Comparison of ENCODE assay signal across 7 cellular contexts in the genomic region with DNA sequence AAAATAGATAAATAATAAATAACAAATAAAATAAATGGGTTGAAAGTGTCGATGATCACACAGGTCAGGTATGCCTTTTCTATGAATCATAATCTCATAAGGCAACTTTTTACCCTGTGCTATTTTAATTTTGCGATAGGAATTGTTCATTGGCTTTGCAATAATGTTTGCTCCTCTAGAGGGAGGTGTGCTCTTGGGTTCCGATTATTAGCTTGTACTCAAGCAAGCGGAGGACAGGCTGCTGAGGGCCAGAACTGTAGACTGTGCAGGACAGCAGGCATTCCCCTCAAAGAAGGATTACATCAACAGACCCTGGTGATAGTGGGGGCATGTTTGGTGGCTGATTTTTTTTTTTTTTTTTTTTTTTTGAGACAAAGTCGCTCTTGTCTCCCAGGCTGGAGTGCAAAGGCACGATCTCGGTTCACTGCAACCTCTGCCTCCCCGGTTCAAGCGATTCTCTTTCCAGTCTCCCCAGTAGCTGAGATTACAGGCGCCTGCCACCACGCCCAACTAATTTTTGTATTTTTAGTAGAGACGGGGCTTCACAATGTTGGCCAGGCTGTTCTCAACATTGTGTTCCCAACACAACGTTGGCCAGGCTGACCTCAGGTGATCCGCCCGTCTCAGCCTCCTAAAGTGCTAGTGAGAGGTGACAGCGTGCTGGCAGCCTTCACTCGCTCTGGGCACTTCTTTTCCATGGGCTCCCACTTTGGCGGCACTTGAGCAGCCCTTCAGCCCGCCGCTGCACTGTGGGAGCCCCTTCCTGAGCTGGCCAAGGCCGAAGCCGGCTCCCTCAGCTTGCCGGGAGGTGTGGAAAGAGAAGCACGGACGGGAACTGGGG. TPM values are rescaled to one million over a fixed set of nuclear protein-coding genes. Genes with fewer than 3 reads are reported as not detected.
A peak's percentile ranks its signal among the peaks of the same experiment; 100 is the strongest.
DNase-seq lines count a peak whose midpoint lies in the region; ATAC-seq and TF ChIP-seq lines count a peak whose summit lies in the region.

No MANE protein-coding gene starts in this region.

- H3F3A ChIP-seq in GM23248 (ENCODE audit: insufficient read depth): no peaks in the 10 kb centered on the region

- peak; percentile 49 for TF ChIP-seq CTCF in foreskin fibroblast (IDR thresholded peaks at IDR 0.05; ENCODE audit: low read depth, low read length)

- no peak overlapping the region for H3K9ac ChIP-seq in GM23248

- H3K4me3 ChIP-seq in GM23248: no peak overlapping the region
- no peak overlapping the region for H3K4me3 ChIP-seq in foreskin fibroblast (ENCODE audit: low read depth in 1 of 2, low read length in 2 of 2)

- H3K79me2 ChIP-seq in GM23248 (ENCODE audit: insufficient read depth): no peaks in the 10 kb centered on the region

- no peaks in the 10 kb centered on the region for H4K20me1 ChIP-seq in GM23248 (ENCODE audit: insufficient read depth)

- H2AFZ ChIP-seq in GM23248: no peak overlapping the region

- H3K4me1 ChIP-seq in GM23248 (ENCODE audit: insufficient read depth): no peaks in the 10 kb centered on the region

- intact Hi-C loops in sciatic nerve (cut with DNase I): no loop called here

- H3K4me2 ChIP-seq in GM23248 (ENCODE audit: unreplicated experiment): no peak overlapping the region

- no peaks in the 10 kb centered on the region for H3K36me3 ChIP-seq in GM23248 (ENCODE audit: low read depth)

- in situ Hi-C loops in GM23248 (cut with MboI): no loop called here

- no peaks in the 10 kb centered on the region for H3K9me3 ChIP-seq in GM23248 (ENCODE audit: low read depth)

- WGBS in GM23248 (ENCODE audit: low coverage in 1 of 2, low lambda C conversion rate in 2 of 2, missing lambda C conversion rate in 2 of 2), 2 experiments: 84 to 87% methylated on average over 25 of the region's 25 CpGs

- no peaks in the 10 kb centered on the region for H3K27me3 ChIP-seq in GM23248 (replicated peaks; ENCODE audit: insufficient read depth)

- no peak overlapping the region for H3K27ac ChIP-seq in GM23248

- H3K9me2 ChIP-seq in GM23248 (ENCODE audit: insufficient read depth): no peaks in the 10 kb centered on the region

- peak; percentile 65 for ATAC-seq in sciatic nerve

- DNase-seq in GM23248 (peak; percentile 75), NOMO-1 treated with DMSO at 0.1 percent for 48 hours (lab: John Stamatoyannopoulos, UW; ENCODE audit: unreplicated experiment) (peak; percentile 39), foreskin fibroblast (peak; percentile 6 to 42), sciatic nerve (ENCODE audit: low spot score) (no peak), activated gamma-delta T cell treated with Interleukin-2 at 50 U/mL for 16 hours (no peak)
- no peak for DNase-seq in effector CD4-positive, alpha-beta T cell
- DNase-seq in stimulated activated CD4-positive, alpha-beta T cell treated with anti-CD3 and anti-CD28 coated beads, Interleukin-4, amount 100 ng/mL, for 4 hours: no peak

RNA-seq across cellular contexts. Expression of gene RIOK1, which starts 35.6 kb away (rescaled TPM):
- total RNA-seq in GM23248 (2014; rRNA removed; shearing (Covaris generic)): 13.2 and 22.5 TPM in 2 replicates
- polyA plus RNA-seq in GM23248 (2016; fragmentation: Nextera tagmentation; extraction: Ambion mirVana): 22.4 and 26.4 TPM in 2 replicates
- 21.2 TPM for total RNA-seq in sciatic nerve

RNA-seq across cellular contexts. Expression of gene CAGE1, which starts 35.6 kb away (rescaled TPM):
- not detected in 2 replicates for total RNA-seq in GM23248 (2014; rRNA removed; shearing (Covaris generic))
- not detected in 2 replicates for polyA plus RNA-seq in GM23248 (2016; fragmentation: Nextera tagmentation; extraction: Ambion mirVana)
- not detected for total RNA-seq in sciatic nerve

Comparison
In these comparisons a context has a peak if more than half of its experiments do, and no peak if none do; other contexts are left out.
1. DNase-seq: peak in GM23248 (single experiment), NOMO-1 treated with DMSO at 0.1 percent for 48 hours (single experiment) and foreskin fibroblast (2 of 2); none in sciatic nerve (single experiment), effector CD4-positive, alpha-beta T cell (single experiment), stimulated activated CD4-positive, alpha-beta T cell treated with anti-CD3 and anti-CD28 coated beads, Interleukin-4, amount 100 ng/mL, for 4 hours (0 of 2) and activated gamma-delta T cell treated with Interleukin-2 at 50 U/mL for 16 hours (single experiment).